In genomic region chr1:59597420-59598199, GRCh38 we compare ENCODE assay signal across 29 cellular contexts.
DNase-seq lines count a peak whose midpoint lies in the region; ATAC-seq and TF ChIP-seq lines count a peak whose summit lies in the region.
"Had no signal": no experiment of that assay in that cellular context is flagged by ENCODE, and none has a peak within 500 bp of the region (broad histone marks: within the 10 kb centered on the region; RNA-seq: fewer than 3 reads in every experiment).

No MANE protein-coding gene starts in this region.

- DNase-seq in NCI-H69 (lab: John Stamatoyannopoulos, UW) (peak; percentile 23), epithelial cell of esophagus (ENCODE audit: low read depth) (peak; percentile 11), NCI-H1436 treated with DMSO at 0.1 percent for 48 hours (lab: John Stamatoyannopoulos, UW) (no peak), HT-29 (ENCODE audit: low spot score) (no peak), T-cell (no peak)
- DNase-seq in stimulated activated naive B cell treated with anti-CD40 and anti-IgM and Interleukin-4, amounts not matched to agents 10 μg/mL and 1 μg/mL and 100 μg/mL, for 72 hours, result no peak
- DNase-seq: ACHN; activated CD4-positive, CD25-positive, alpha-beta regulatory T cell; activated gamma-delta T cell; activated naive CD8-positive, alpha-beta T cell treated with anti-CD3 and anti-CD28 coated beads for 36 hours; activated T-cell treated with anti-CD3 and anti-CD28 coated beads, Interleukin-2, amount 50 U/mL, for 24 hours; aorta; DMS153; left ventricle myocardium inferior; naive thymus-derived CD8-positive, alpha-beta T cell; NCI-H1694 treated with DMSO at 0.1 percent for 48 hours; NCI-H2171; NCI-H510A; occipital lobe; retina; RPMI8226; small intestine; stimulated activated naive CD4-positive, alpha-beta T cell treated with Interleukin-2 at 50 U/mL for 16 hours; uterus had no signal

- H3K27ac ChIP-seq in stomach smooth muscle (ENCODE audit: low read length), result peak overlapping the region; percentile 84

- POLR2A ChIA-PET in T-cell (lab: Charles Lee), result no interaction called here

- no peak for ATAC-seq in stimulated activated naive B cell treated with anti-CD40 and anti-IgM and Interleukin-4, amounts not matched to agents 10 μg/mL and 1 μg/mL and 100 μg/mL, for 72 hours (replicated peaks)
- no peak for ATAC-seq in T-cell (replicated peaks in 1 of 4)
- ATAC-seq: GM12878; HCT116; naive thymus-derived CD8-positive, alpha-beta T cell had no signal

- H3K27me3 Mint-ChIP-seq in nephron (ENCODE audit: low read depth) (no peaks in the 10 kb centered on the region), T-cell (no peaks in the 10 kb centered on the region)
- H3K27me3 Mint-ChIP-seq in stimulated activated naive B cell treated with anti-CD40 and anti-IgM and Interleukin-4, amounts not matched to agents 10 μg/mL and 1 μg/mL and 100 μg/mL, for 72 hours, result no peaks in the 10 kb centered on the region
- H3K27me3 Mint-ChIP-seq: activated naive CD8-positive, alpha-beta T cell treated with anti-CD3 and anti-CD28 coated beads for 36 hours; activated T-cell treated with anti-CD3 and anti-CD28 coated beads, Interleukin-2, amount 50 U/mL, for 24 hours; naive thymus-derived CD8-positive, alpha-beta T cell had no signal

- H3K36me3 Mint-ChIP-seq in nephron (ENCODE audit: low read depth) (no peaks in the 10 kb centered on the region), T-cell (no peaks in the 10 kb centered on the region)
- H3K36me3 Mint-ChIP-seq in stimulated activated naive B cell treated with anti-CD40 and anti-IgM and Interleukin-4, amounts not matched to agents 10 μg/mL and 1 μg/mL and 100 μg/mL, for 72 hours, result peaks cover 0 to 3% of the 10 kb centered on the region in 2 donors
- H3K36me3 Mint-ChIP-seq: activated naive CD8-positive, alpha-beta T cell treated with anti-CD3 and anti-CD28 coated beads for 36 hours; naive thymus-derived CD8-positive, alpha-beta T cell had no signal

- H3K27ac Mint-ChIP-seq in nephron (peak overlapping the region; percentile 64 to 92 (median 76)), T-cell (no peak overlapping the region)
- no peak overlapping the region for H3K27ac Mint-ChIP-seq in stimulated activated naive B cell treated with anti-CD40 and anti-IgM and Interleukin-4, amounts not matched to agents 10 μg/mL and 1 μg/mL and 100 μg/mL, for 72 hours
- H3K27ac Mint-ChIP-seq: activated naive CD8-positive, alpha-beta T cell treated with anti-CD3 and anti-CD28 coated beads for 36 hours; activated T-cell treated with anti-CD3 and anti-CD28 coated beads, Interleukin-2, amount 50 U/mL, for 24 hours; naive thymus-derived CD8-positive, alpha-beta T cell had no signal

- H3K4me1 Mint-ChIP-seq in nephron (peaks cover 15% of the 10 kb centered on the region), T-cell (no peaks in the 10 kb centered on the region)
- H3K4me1 Mint-ChIP-seq in stimulated activated naive B cell treated with anti-CD40 and anti-IgM and Interleukin-4, amounts not matched to agents 10 μg/mL and 1 μg/mL and 100 μg/mL, for 72 hours, result peaks cover 0 to 6% of the 10 kb centered on the region in 2 donors
- H3K4me1 Mint-ChIP-seq: activated naive CD8-positive, alpha-beta T cell treated with anti-CD3 and anti-CD28 coated beads for 36 hours; naive thymus-derived CD8-positive, alpha-beta T cell had no signal

- H3K4me1 ChIP-seq in stomach smooth muscle (ENCODE audit: control insufficient read depth, insufficient read depth, low read length), result peaks cover 53% of the 10 kb centered on the region
- H3K4me1 ChIP-seq: uterus had no signal

- no peak overlapping the region for H3K4me3 ChIP-seq in epithelial cell of esophagus (ENCODE audit: low read length)
- no peak overlapping the region for H3K4me3 ChIP-seq in stomach smooth muscle (ENCODE audit: low read length in 2 of 2)
- H3K4me3 ChIP-seq: GM12878, left ventricle myocardium inferior, thoracic aorta, uterus had no signal

- no peaks in the 10 kb centered on the region for H3K36me3 ChIP-seq in stomach smooth muscle (ENCODE audit: control insufficient read depth in 2 of 2, insufficient read depth in 2 of 2, low read length in 2 of 2)
- H3K36me3 ChIP-seq: left ventricle myocardium inferior, thoracic aorta, uterus had no signal

- TF ChIP-seq CTCF in epithelial cell of esophagus (IDR thresholded peaks at IDR 0.05; ENCODE audit: insufficient read depth, low read depth, low read length, missing control alignments) (no peak), nephron (IDR thresholded peaks at IDR 0.05; ENCODE audit: unreplicated experiment in 3 of 3) (no peak)

- H3K9ac ChIP-seq in stomach smooth muscle (ENCODE audit: low read length in 2 of 2), result peak overlapping the region in 1 of 2 donors; percentile 3

- CTCF ChIA-PET in T-cell (lab: Charles Lee), result interaction anchor here in 1 of 2 donors (0.5 kb wide), 1 partner anchor 75 kb away, joined by 3 read pairs; no protein-coding TSS in a partner anchor

- H3K4me3 Mint-ChIP-seq in nephron, result no peak overlapping the region
- H3K4me3 Mint-ChIP-seq in stimulated activated naive B cell treated with anti-CD40 and anti-IgM and Interleukin-4, amounts not matched to agents 10 μg/mL and 1 μg/mL and 100 μg/mL, for 72 hours, result no peak overlapping the region
- no peak overlapping the region for H3K4me3 Mint-ChIP-seq in T-cell
- H3K4me3 Mint-ChIP-seq: activated naive CD8-positive, alpha-beta T cell treated with anti-CD3 and anti-CD28 coated beads for 36 hours; activated T-cell treated with anti-CD3 and anti-CD28 coated beads, Interleukin-2, amount 50 U/mL, for 24 hours; naive thymus-derived CD8-positive, alpha-beta T cell had no signal

- no peaks in the 10 kb centered on the region for H3K9me3 ChIP-seq in stomach smooth muscle (ENCODE audit: control insufficient read depth in 2 of 2, low read length in 2 of 2)
- H3K9me3 ChIP-seq: left ventricle myocardium inferior, thoracic aorta, uterus had no signal

- peaks cover 3% of the 10 kb centered on the region for H3K9me3 Mint-ChIP-seq in nephron
- no peaks in the 10 kb centered on the region for H3K9me3 Mint-ChIP-seq in stimulated activated naive B cell treated with anti-CD40 and anti-IgM and Interleukin-4, amounts not matched to agents 10 μg/mL and 1 μg/mL and 100 μg/mL, for 72 hours
- H3K9me3 Mint-ChIP-seq in T-cell, result no peaks in the 10 kb centered on the region
- H3K9me3 Mint-ChIP-seq: activated naive CD8-positive, alpha-beta T cell treated with anti-CD3 and anti-CD28 coated beads for 36 hours; activated T-cell treated with anti-CD3 and anti-CD28 coated beads, Interleukin-2, amount 50 U/mL, for 24 hours had no signal

- H3K27me3 ChIP-seq in stomach smooth muscle (ENCODE audit: control insufficient read depth in 1 of 2, insufficient read depth in 2 of 2, low read length in 2 of 2), result no peaks in the 10 kb centered on the region
- H3K27me3 ChIP-seq: uterus had no signal

Comparison
In these comparisons a context has a peak if more than half of its experiments do, and no peak if none do; other contexts are left out.
1. DNase-seq: peak in NCI-H69 (single experiment) and epithelial cell of esophagus (single experiment); none in stimulated activated naive B cell treated with anti-CD40 and anti-IgM and Interleukin-4, amounts not matched to agents 10 μg/mL and 1 μg/mL and 100 μg/mL, for 72 hours (single experiment), NCI-H1436 treated with DMSO at 0.1 percent for 48 hours (single experiment), HT-29 (single experiment) and T-cell (0 of 34).
2. H3K27ac Mint-ChIP-seq: peak in nephron (3 of 3); none in stimulated activated naive B cell treated with anti-CD40 and anti-IgM and Interleukin-4, amounts not matched to agents 10 μg/mL and 1 μg/mL and 100 μg/mL, for 72 hours (single experiment) and T-cell (0 of 2).